ENCODE assay signal across 25 cellular contexts in the genomic region with DNA sequence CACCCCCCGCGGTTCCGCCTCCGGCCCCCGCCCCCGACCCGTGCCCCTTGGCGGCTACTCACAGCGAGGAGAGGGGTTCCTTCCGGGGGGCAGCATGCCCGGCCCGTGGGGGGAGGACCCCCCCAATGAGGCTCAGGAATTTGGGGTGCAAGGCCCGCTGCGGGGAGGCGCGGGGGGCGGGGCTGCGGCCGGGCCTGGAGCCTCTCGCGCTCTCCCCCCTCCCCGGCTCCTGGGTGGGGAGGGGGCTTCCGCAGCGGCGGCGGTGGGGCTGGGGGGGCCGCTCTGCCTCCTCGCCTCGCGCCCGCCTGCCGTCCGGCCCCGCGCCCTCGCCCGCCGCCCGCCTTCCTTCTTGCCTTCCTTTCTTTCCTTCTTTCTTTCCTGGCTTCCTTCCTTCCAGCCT. TPM values are rescaled to one million over a fixed set of nuclear protein-coding genes. Genes with fewer than 3 reads are reported as not detected.
DNase-seq lines count a peak whose midpoint lies in the region; ATAC-seq and TF ChIP-seq lines count a peak whose summit lies in the region.
"Had no signal": no experiment of that assay in that cellular context is flagged by ENCODE, and none has a peak within 500 bp of the region (broad histone marks: within the 10 kb centered on the region; RNA-seq: fewer than 3 reads in every experiment).

No MANE protein-coding gene starts in this region.

- WGBS in smooth muscle cell (ENCODE audit: low lambda C conversion rate): 13% methylated on average over 7 of the region's 39 CpGs

- peak overlapping the region; percentile 49 for H3K4me3 Mint-ChIP-seq in WTC11
- H3K4me3 Mint-ChIP-seq: activated CD8-positive, alpha-beta T cell treated with anti-CD3 and anti-CD28 coated beads for 36 hours; activated T-cell treated with anti-CD3 and anti-CD28 coated beads, Interleukin-2, amount 50 U/mL, for 4 hours had no signal

- H3K36me3 ChIP-seq in ES-I3 (ENCODE audit: insufficient read depth, low read length) (no peaks in the 10 kb centered on the region), smooth muscle cell (ENCODE audit: low read depth) (no peaks in the 10 kb centered on the region)
- H3K36me3 ChIP-seq: brain microvascular endothelial cell, gastroesophageal sphincter, neutrophil had no signal

- peak overlapping the region; percentile 46 for H3K27ac ChIP-seq in layer of hippocampus (ENCODE audit: low read depth, low read length)
- H3K27ac ChIP-seq in smooth muscle cell (ENCODE audit: low read depth): no peak overlapping the region
- H3K27ac ChIP-seq: brain microvascular endothelial cell, gastroesophageal sphincter, KMS-11, neutrophil, VCaP had no signal

- H3K27me3 Mint-ChIP-seq in WTC11 (ENCODE audit: low read depth): peaks cover 74% of the 10 kb centered on the region

- H3K27ac Mint-ChIP-seq in WTC11: no peak overlapping the region
- H3K27ac Mint-ChIP-seq: activated CD8-positive, alpha-beta T cell treated with anti-CD3 and anti-CD28 coated beads for 36 hours; activated naive CD4-positive, alpha-beta T cell treated with anti-CD3 and anti-CD28 coated beads, Interleukin-2, amount 50 U/mL, for 72 hours had no signal

- no peak for TF ChIP-seq CTCF in WTC11 (IDR thresholded peaks at IDR 0.05)
- no peak for TF ChIP-seq CTCF in smooth muscle cell (IDR thresholded peaks at IDR 0.05; ENCODE audit: borderline replicate concordance, insufficient read depth, poor library complexity, severe bottlenecking)

- no peak overlapping the region for H2AFZ ChIP-seq in smooth muscle cell (ENCODE audit: low read depth)

- H3K36me3 Mint-ChIP-seq in WTC11: no peaks in the 10 kb centered on the region
- H3K36me3 Mint-ChIP-seq: activated naive CD4-positive, alpha-beta T cell treated with anti-CD3 and anti-CD28 coated beads, Interleukin-2, amount 50 U/mL, for 72 hours had no signal

- no peaks in the 10 kb centered on the region for H3K9me3 ChIP-seq in ES-I3 (ENCODE audit: control insufficient read depth, insufficient read depth, low read length)
- no peaks in the 10 kb centered on the region for H3K9me3 ChIP-seq in smooth muscle cell (replicated peaks; ENCODE audit: low read depth)
- H3K9me3 ChIP-seq: gastroesophageal sphincter, neutrophil had no signal

- peaks cover 2% of the 10 kb centered on the region for H3K27me3 ChIP-seq in layer of hippocampus (ENCODE audit: control insufficient read depth, insufficient read depth, low read length)
- peaks cover 54% of the 10 kb centered on the region for H3K27me3 ChIP-seq in smooth muscle cell (ENCODE audit: low read depth)

- no peak for ATAC-seq in WTC11
- ATAC-seq: activated CD8-positive, alpha-beta T cell treated with anti-CD3 and anti-CD28 coated beads for 36 hours; activated naive CD4-positive, alpha-beta T cell treated with anti-CD3 and anti-CD28 coated beads, Interleukin-2, amount 50 U/mL, for 72 hours; activated T-cell treated with anti-CD3 and anti-CD28 coated beads, Interleukin-2, amount 50 U/mL, for 4 hours; gastroesophageal sphincter had no signal

- POLR2A ChIA-PET in WTC11 (lab: Charles Lee): no interaction called here

- H3K79me2 ChIP-seq in smooth muscle cell (ENCODE audit: low read depth): no peaks in the 10 kb centered on the region

- H3K4me1 ChIP-seq in ES-I3 (ENCODE audit: insufficient read depth, low read length): peaks cover 21% of the 10 kb centered on the region
- peaks cover 6% of the 10 kb centered on the region for H3K4me1 ChIP-seq in smooth muscle cell (ENCODE audit: low read depth)

- H3K9ac ChIP-seq in ES-I3 (ENCODE audit: low read depth, low read length) (peak overlapping the region; percentile 24; the same call in 1 of the 2 replicates), smooth muscle cell (ENCODE audit: low read depth) (no peak overlapping the region)
- H3K9ac ChIP-seq: KMS-11 had no signal

- H3K4me1 Mint-ChIP-seq in WTC11: peaks cover 39% of the 10 kb centered on the region

- no peak for DNase-seq in WTC11 (ENCODE audit: low spot score)
- DNase-seq in smooth muscle cell (lab: John Stamatoyannopoulos, UW; ENCODE audit: unreplicated experiment): no peak
- no peak for DNase-seq in GM19238 (ENCODE audit: insufficient read length, low spot score)
- DNase-seq in COLO668 (lab: John Stamatoyannopoulos, UW; ENCODE audit: unreplicated experiment): no peak
- no peak for DNase-seq in stimulated activated naive CD4-positive, alpha-beta T cell (lab: John Stamatoyannopoulos, UW)
- DNase-seq: activated CD8-positive, alpha-beta T cell treated with anti-CD3 and anti-CD28 coated beads for 36 hours; activated T-cell treated with anti-CD3 and anti-CD28 coated beads, Interleukin-2, amount 50 U/mL, for 4 hours; AML-193; brain microvascular endothelial cell; Calu3; dermis blood vessel endothelial cell; mesenchymal stem cell; NCI-H2029; NCI-H510A; stimulated activated naive CD4-positive, alpha-beta T cell treated with Interleukin-2 at 50 U/mL for 16 hours; T-helper 1 cell had no signal

- no peaks in the 10 kb centered on the region for H3F3A ChIP-seq in smooth muscle cell (ENCODE audit: low read depth)

- peak overlapping the region; percentile 43 for H3K4me3 ChIP-seq in smooth muscle cell

- no peaks in the 10 kb centered on the region for H3K9me3 Mint-ChIP-seq in WTC11
- H3K9me3 Mint-ChIP-seq: activated CD8-positive, alpha-beta T cell treated with anti-CD3 and anti-CD28 coated beads for 36 hours; activated naive CD4-positive, alpha-beta T cell treated with anti-CD3 and anti-CD28 coated beads, Interleukin-2, amount 50 U/mL, for 72 hours; activated T-cell treated with anti-CD3 and anti-CD28 coated beads, Interleukin-2, amount 50 U/mL, for 4 hours had no signal

- CTCF ChIA-PET in WTC11 (lab: Charles Lee): no interaction called here

- no peaks in the 10 kb centered on the region for H4K20me1 ChIP-seq in smooth muscle cell (ENCODE audit: low read depth)

- H3K4me2 ChIP-seq in smooth muscle cell: peak overlapping the region; percentile 79
- H3K4me2 ChIP-seq: KMS-11 had no signal

TF ChIP-seq in WTC11, 78 proteins besides CTCF, POLR2A, EP300 and RAD21:
- TF ChIP-seq CDX4 (CRISPR knock-in tag; IDR thresholded peaks at IDR 0.05; ENCODE audit: borderline replicate concordance) (no peak), ZNF232 (CRISPR knock-in tag; IDR thresholded peaks at IDR 0.05) (no peak), ZNF423 (CRISPR knock-in tag; IDR thresholded peaks at IDR 0.05) (no peak), NR3C1 (CRISPR knock-in tag; conservative IDR thresholded peaks at IDR 0.05; ENCODE audit: low read depth) (no peak)

RNA-seq across cellular contexts. Expression of gene LRRC4B, which starts 0.4 kb away (rescaled TPM):
- total RNA-seq in WTC11 (2021) (10.0 to 11.0 TPM (median 10.9 TPM) in 3 replicates), smooth muscle cell (8.6 and 10.1 TPM in 2 replicates)
- 1.7 and 2.2 TPM in 2 replicates for polyA plus RNA-seq in smooth muscle cell
- total RNA-seq: activated CD8-positive, alpha-beta T cell treated with anti-CD3 and anti-CD28 coated beads for 36 hours; activated naive CD4-positive, alpha-beta T cell treated with anti-CD3 and anti-CD28 coated beads, Interleukin-2, amount 50 U/mL, for 72 hours; activated T-cell treated with anti-CD3 and anti-CD28 coated beads, Interleukin-2, amount 50 U/mL, for 4 hours; Calu3 had no signal

RNA-seq across cellular contexts. Expression of gene ASPDH, which starts 54.2 kb away (rescaled TPM):
- total RNA-seq in WTC11 (2021) (not detected in 3 replicates), smooth muscle cell (not detected in 2 replicates)
- 0.89 TPM in 1 of 2 replicates, not detected in the other for polyA plus RNA-seq in smooth muscle cell
- total RNA-seq: activated CD8-positive, alpha-beta T cell treated with anti-CD3 and anti-CD28 coated beads for 36 hours; activated naive CD4-positive, alpha-beta T cell treated with anti-CD3 and anti-CD28 coated beads, Interleukin-2, amount 50 U/mL, for 72 hours; activated T-cell treated with anti-CD3 and anti-CD28 coated beads, Interleukin-2, amount 50 U/mL, for 4 hours; Calu3; dermis blood vessel endothelial cell; epithelial cell of proximal tubule; gastroesophageal sphincter; ureter had no signal

RNA-seq across cellular contexts. Expression of gene JOSD2, which starts 56.9 kb away (rescaled TPM):
- 4.0 to 4.3 TPM (median 4.0 TPM) in 3 replicates for total RNA-seq in WTC11 (2021)
- total RNA-seq in smooth muscle cell: 17.1 and 32.0 TPM in 2 replicates
- 77.6 and 85.1 TPM in 2 replicates for polyA plus RNA-seq in smooth muscle cell
